In genomic region chr15:59299919-59300617, GRCh38 we compare ENCODE assay signal across 1 cellular context.
TF ChIP-seq lines count a peak whose summit lies in the region.

No MANE protein-coding gene starts in this region.

TF ChIP-seq in HepG2, 621 proteins besides CTCF, POLR2A, EP300 and RAD21 (continued from another document):
- no peak for TF ChIP-seq ZNF407 (CRISPR knock-in tag; IDR thresholded peaks at IDR 0.05; ENCODE audit: not compliant biosample characterization)
- TF ChIP-seq ZNF883 (CRISPR knock-in tag; IDR thresholded peaks at IDR 0.05; ENCODE audit: not compliant biosample characterization): no peak
- no peak for TF ChIP-seq TBP (CRISPR knock-in tag; IDR thresholded peaks at IDR 0.05)
- no peak for TF ChIP-seq HMG20A (CRISPR knock-in tag; IDR thresholded peaks at IDR 0.05; ENCODE audit: borderline replicate concordance)
- TF ChIP-seq GABPA (IDR thresholded peaks at IDR 0.05; ENCODE audit: low read depth, low read length): no peak
- no peak for TF ChIP-seq GABPA (CRISPR knock-in tag; IDR thresholded peaks at IDR 0.05; ENCODE audit: low read depth)
- no peak for TF ChIP-seq ZNF678 (CRISPR knock-in tag; IDR thresholded peaks at IDR 0.05)
- TF ChIP-seq GMEB2 (CRISPR knock-in tag; IDR thresholded peaks at IDR 0.05; ENCODE audit: low read depth): no peak
TF ChIP-seq in HepG2: peak in this region for 0.
